8 cellular contexts compared by ENCODE assay signal in genomic region chr4:2042207-2042946, GRCh38. TPM values are rescaled to one million over a fixed set of nuclear protein-coding genes. Genes with fewer than 3 reads are reported as not detected.
DNase-seq lines count a peak whose midpoint lies in the region; ATAC-seq and TF ChIP-seq lines count a peak whose summit lies in the region.

No MANE protein-coding gene starts in this region.

- no CpG with 5 or more reads among the region's 80 CpGs for WGBS in H9 (ENCODE audit: extremely low coverage, insufficient read length, low lambda C conversion rate)
- 10% methylated on average over 13 of the region's 80 CpGs for WGBS in SK-N-SH (ENCODE audit: low lambda C conversion rate)

- H3K56ac ChIP-seq in H9 (ENCODE audit: insufficient read length, low read depth, low read length) = no peak overlapping the region

- TF ChIP-seq RAD21 in SK-N-SH (IDR thresholded peaks at IDR 0.05; ENCODE audit: low read length) = no peak

- no peak overlapping the region for H2BK20ac ChIP-seq in H9 (ENCODE audit: low read depth, low read length, poor library complexity, severe bottlenecking)

- no peak overlapping the region for H3K23ac ChIP-seq in H9 (ENCODE audit: insufficient read length, low read depth, low read length)

- no peak overlapping the region for H4K91ac ChIP-seq in H9 (ENCODE audit: insufficient read length, low read depth, low read length)

- peak overlapping the region in 1 of 7 donors; percentile 25 for H3K27ac Mint-ChIP-seq in CD4-positive, alpha-beta memory T cell
- H3K27ac Mint-ChIP-seq in H9 = no peak overlapping the region
- H3K27ac Mint-ChIP-seq in stimulated activated memory B cell treated with anti-CD40 and anti-IgM and Interleukin-4, amounts not matched to agents 10 μg/mL and 1 μg/mL and 100 μg/mL, for 72 hours = peak overlapping the region; percentile 77

- in situ Hi-C loops in T47D (cut with HindIII; ENCODE audit: low pct_unique_long_range_greater_than_20kb, low sequenced_read_pairs) = no loop called here

- no peak overlapping the region for H2BK12ac ChIP-seq in H9 (ENCODE audit: insufficient read length, low read depth, low read length)

- no peak overlapping the region for H3K4ac ChIP-seq in H9 (ENCODE audit: low read depth, low read length)

- peaks cover 12% of the 10 kb centered on the region for H3K4me1 ChIP-seq in CD4-positive, alpha-beta memory T cell (ENCODE audit: insufficient read depth, low read length)
- H3K4me1 ChIP-seq in H9 (ENCODE audit: insufficient read depth, low read length) (no peaks in the 10 kb centered on the region; the same call in 1 of the 2 replicates), SK-N-SH (ENCODE audit: control insufficient read depth in 1 of 2, insufficient read depth in 2 of 2, low read depth in 1 of 2, low read length in 1 of 2) (peaks cover 0 to 7% of the 10 kb centered on the region in 2 experiments; a peak in 1 of 4 replicates)

- no peak overlapping the region for H2AK5ac ChIP-seq in H9 (ENCODE audit: insufficient read length, low read length)

- H3K4me3 ChIP-seq in CD4-positive, alpha-beta memory T cell (ENCODE audit: low read length in 2 of 2) = peak overlapping the region in 1 of 2 donors; percentile 74
- H3K4me3 ChIP-seq in SK-N-SH (ENCODE audit: low read depth in 2 of 2, low read length in 1 of 2) = peak overlapping the region; percentile 76 to 78

- no peak overlapping the region for H2BK120ac ChIP-seq in H9 (ENCODE audit: low read depth, low read length, poor library complexity, severe bottlenecking)

- intact Hi-C loops in CD4-positive, alpha-beta memory T cell (cut with micrococcal nuclease) = no loop called here

- no peak overlapping the region for H2BK15ac ChIP-seq in H9 (ENCODE audit: low read depth, low read length)

- H2BK5ac ChIP-seq in H9 (ENCODE audit: insufficient read length, low read length) = no peak overlapping the region

- peaks cover 0 to 7% (median 5%) of the 10 kb centered on the region in 4 donors for H3K4me1 Mint-ChIP-seq in CD4-positive, alpha-beta memory T cell
- H3K4me1 Mint-ChIP-seq in H9 = no peaks in the 10 kb centered on the region
- peaks cover 10% of the 10 kb centered on the region for H3K4me1 Mint-ChIP-seq in stimulated activated memory B cell treated with anti-CD40 and anti-IgM and Interleukin-4, amounts not matched to agents 10 μg/mL and 1 μg/mL and 100 μg/mL, for 72 hours

- CTCF ChIA-PET in CD4-positive, alpha-beta memory T cell (lab: Charles Lee; ENCODE audit: partially characterized antibody) = no interaction called here
- CTCF ChIA-PET in SK-N-SH (lab: Yijun Ruan, JAX) = no interaction called here

- no peaks in the 10 kb centered on the region for H3K9me3 Mint-ChIP-seq in CD4-positive, alpha-beta memory T cell
- 0 out of 5 replicates have a peak, but pooled peaks cover 0 to 2% of the 10 kb centered on the region in 2 experiments for H3K9me3 Mint-ChIP-seq in H9
- H3K9me3 Mint-ChIP-seq in stimulated activated memory B cell treated with anti-CD40 and anti-IgM and Interleukin-4, amounts not matched to agents 10 μg/mL and 1 μg/mL and 100 μg/mL, for 72 hours = no peaks in the 10 kb centered on the region

- no peak overlapping the region for H3K27ac ChIP-seq in CD4-positive, alpha-beta memory T cell (ENCODE audit: low read depth, low read length)
- H3K27ac ChIP-seq in H9 (ENCODE audit: insufficient read length, low read depth, low read length) = no peak overlapping the region
- H3K27ac ChIP-seq in SK-N-SH (ENCODE audit: low read depth in 2 of 2, low read length in 1 of 2) = peak overlapping the region in 1 of 2 experiments; percentile 36; a peak in 1 of 4 replicates

- peaks cover 8 to 13% of the 10 kb centered on the region in 2 donors for H3K27me3 Mint-ChIP-seq in CD4-positive, alpha-beta memory T cell
- H3K27me3 Mint-ChIP-seq in H9 (ENCODE audit: low read depth) = peaks cover 67% of the 10 kb centered on the region
- peaks cover 44% of the 10 kb centered on the region for H3K27me3 Mint-ChIP-seq in stimulated activated memory B cell treated with anti-CD40 and anti-IgM and Interleukin-4, amounts not matched to agents 10 μg/mL and 1 μg/mL and 100 μg/mL, for 72 hours

- H2AFZ ChIP-seq in H9 (ENCODE audit: low read length) (no peak overlapping the region), SK-N-SH (ENCODE audit: low read depth) (no peak overlapping the region)

- H3K4me3 Mint-ChIP-seq in CD4-positive, alpha-beta memory T cell = peak overlapping the region; percentile 44 to 82 (median 75)
- peak overlapping the region; percentile 69 to 81 for H3K4me3 Mint-ChIP-seq in H9
- H3K4me3 Mint-ChIP-seq in stimulated activated memory B cell treated with anti-CD40 and anti-IgM and Interleukin-4, amounts not matched to agents 10 μg/mL and 1 μg/mL and 100 μg/mL, for 72 hours = peak overlapping the region; percentile 76

- no peaks in the 10 kb centered on the region for H3K79me1 ChIP-seq in H9 (ENCODE audit: insufficient read depth, low read depth, low read length, poor library complexity, severe bottlenecking)

- H4K8ac ChIP-seq in H9 (replicated peaks; ENCODE audit: insufficient read length, low read depth, low read length) = no peak overlapping the region

- no peaks in the 10 kb centered on the region for H3K36me3 Mint-ChIP-seq in CD4-positive, alpha-beta memory T cell
- no peaks in the 10 kb centered on the region; a peak in 2 of 7 replicates for H3K36me3 Mint-ChIP-seq in H9 (ENCODE audit: insufficient read depth in 1 of 3, low read depth in 3 of 3)
- H3K36me3 Mint-ChIP-seq in stimulated activated memory B cell treated with anti-CD40 and anti-IgM and Interleukin-4, amounts not matched to agents 10 μg/mL and 1 μg/mL and 100 μg/mL, for 72 hours = peaks cover 7% of the 10 kb centered on the region

- H3K23me2 ChIP-seq in H9 (ENCODE audit: insufficient read length, low read depth, low read length, poor library complexity, severe bottlenecking) = peaks cover 16% of the 10 kb centered on the region

- no peak overlapping the region for H3K9ac ChIP-seq in H9 (ENCODE audit: extremely low read depth, insufficient read length, low read length)
- H3K9ac ChIP-seq in SK-N-SH = peak overlapping the region; percentile 52; the same call in 1 of the 2 replicates

- peak overlapping the region; percentile 24 for H3K4me2 ChIP-seq in H9 (ENCODE audit: insufficient read depth, insufficient read length, low read length)
- H3K4me2 ChIP-seq in SK-N-SH = peak overlapping the region; percentile 94

- peaks cover 12% of the 10 kb centered on the region for H3F3A ChIP-seq in SK-N-SH (replicated peaks; ENCODE audit: insufficient read depth)

- H4K20me1 ChIP-seq in H9 (ENCODE audit: control insufficient read depth, insufficient read depth, insufficient read length) (no peaks in the 10 kb centered on the region), SK-N-SH (ENCODE audit: insufficient read depth) (peaks cover 8% of the 10 kb centered on the region; the same call in 1 of the 2 replicates)

- H3K9me3 ChIP-seq in CD4-positive, alpha-beta memory T cell (ENCODE audit: control insufficient read depth in 1 of 2, low read length in 2 of 2) = no peaks in the 10 kb centered on the region
- H3K9me3 ChIP-seq in H9 (ENCODE audit: control insufficient read depth, low read depth, low read length) (no peaks in the 10 kb centered on the region), SK-N-SH (no peaks in the 10 kb centered on the region)

- H3K79me2 ChIP-seq in H9 (ENCODE audit: insufficient read depth, low read length) (no peaks in the 10 kb centered on the region), SK-N-SH (ENCODE audit: insufficient read depth) (peaks cover 5% of the 10 kb centered on the region; the same call in 1 of the 2 replicates)

- TF ChIP-seq CTCF in H9 (conservative IDR thresholded peaks at IDR 0.05) (no peak), SK-N-SH (IDR thresholded peaks at IDR 0.05) (peak; percentile 11; the same call in 1 of the 2 replicates)

- no peak overlapping the region for H3K18ac ChIP-seq in H9 (ENCODE audit: insufficient read length, low read depth, low read length)

- no peak overlapping the region for H3K14ac ChIP-seq in H9 (ENCODE audit: insufficient read depth, low read length)

- H3K9me2 ChIP-seq in SK-N-SH = no peaks in the 10 kb centered on the region

- POLR2A ChIA-PET in CD4-positive, alpha-beta memory T cell (lab: Charles Lee; ENCODE audit: partially characterized antibody) = no interaction called here
- POLR2A ChIA-PET in SK-N-SH (lab: Yijun Ruan, JAX) = no interaction called here

- ATAC-seq in stimulated activated memory B cell treated with anti-CD40 and anti-IgM and Interleukin-4, amounts not matched to agents 10 μg/mL and 1 μg/mL and 100 μg/mL, for 72 hours = peak; percentile 57
- ATAC-seq in HG03108 (IDR thresholded peaks at IDR 0.05; ENCODE audit: unreplicated experiment) = no peak

- no peak overlapping the region for H3T11ph ChIP-seq in H9 (ENCODE audit: low read length)

- DNase-seq in CD4-positive, alpha-beta memory T cell = peak; percentile 34 to 50 (median 41)
- DNase-seq in H9 (peak; percentile 39), SK-N-SH (peak; percentile 81), T47D (ENCODE audit: low read depth in 1 of 2, low spot score in 1 of 2) (peak; percentile 13 to 65), kidney tubule cell (ENCODE audit: low spot score) (peak; percentile 25)
- no peak for DNase-seq in effector CD4-positive, alpha-beta T cell

- no peak overlapping the region for H4K5ac ChIP-seq in H9 (ENCODE audit: insufficient read length, low read depth, low read length)

- H3K27me3 ChIP-seq in CD4-positive, alpha-beta memory T cell (ENCODE audit: insufficient read depth, low read length) = no peaks in the 10 kb centered on the region
- H3K27me3 ChIP-seq in H9 (ENCODE audit: insufficient read depth, low read length) = peaks cover 19% of the 10 kb centered on the region
- H3K27me3 ChIP-seq in SK-N-SH (ENCODE audit: insufficient read depth) = no peaks in the 10 kb centered on the region

- TF ChIP-seq EP300 in SK-N-SH (IDR thresholded peaks at IDR 0.05; ENCODE audit: borderline replicate concordance in 1 of 2, low read depth in 1 of 2, low read length in 1 of 2) = no peak

- no peaks in the 10 kb centered on the region for H3K36me3 ChIP-seq in CD4-positive, alpha-beta memory T cell (ENCODE audit: insufficient read depth, low read length)
- H3K36me3 ChIP-seq in SK-N-SH (replicated peaks in 1 of 2; ENCODE audit: control insufficient read depth in 1 of 2, insufficient read depth in 2 of 2, low read length in 1 of 2) = no peaks in the 10 kb centered on the region

RNA-seq across cellular contexts. Expression of gene NAT8L, which starts 16.8 kb away (rescaled TPM):
- total RNA-seq in CD4-positive, alpha-beta memory T cell = not detected
- not detected for polyA plus RNA-seq in CD4-positive, alpha-beta memory T cell
- 13.9 and 14.7 TPM in 2 replicates for total RNA-seq in H9 (2021)
- polyA plus RNA-seq in SK-N-SH (2012; rRNA removed) = 0.43 and 0.86 TPM in 2 replicates
- polyA plus RNA-seq in SK-N-SH (2012; cell fraction: cytosol; rRNA removed) = 0.41 and 0.88 TPM in 2 replicates
- 1.7 and 2.8 TPM in 2 replicates for polyA plus RNA-seq in SK-N-SH (2012; cell fraction: nucleus; rRNA removed)

RNA-seq across cellular contexts. Expression of gene NELFA, which starts 33.6 kb away (rescaled TPM):
- 10 to 100 TPM; 47.0 to 48.3 TPM for total RNA-seq in CD4-positive, alpha-beta memory T cell
- polyA plus RNA-seq in CD4-positive, alpha-beta memory T cell = 10 to 100 TPM; 12.1 to 37.5 TPM
- 54.0 and 55.0 TPM in 2 replicates for total RNA-seq in H9 (2021)
- polyA plus RNA-seq in SK-N-SH (2012; rRNA removed) = 17.3 and 26.8 TPM in 2 replicates
- polyA plus RNA-seq in SK-N-SH (2012; cell fraction: cytosol; rRNA removed) = 12.3 and 17.5 TPM in 2 replicates
- 46.8 and 63.7 TPM in 2 replicates for polyA plus RNA-seq in SK-N-SH (2012; cell fraction: nucleus; rRNA removed)

Comparison
In these comparisons a context has a peak if more than half of its experiments do, and no peak if none do; other contexts are left out.
1. RNA of gene NAT8L, which starts 16.8 kb away (total RNA-seq): 13.9 to 14.7 TPM in H9; not detected in CD4-positive, alpha-beta memory T cell; every median in the first group is over 10 times any median in the second.
2. Peak in every context shown above with its lines, with median percentiles within 50 percentile points of each other: H3K4me3 Mint-ChIP-seq.